11 cellular contexts compared by ENCODE assay signal in the genomic region with DNA sequence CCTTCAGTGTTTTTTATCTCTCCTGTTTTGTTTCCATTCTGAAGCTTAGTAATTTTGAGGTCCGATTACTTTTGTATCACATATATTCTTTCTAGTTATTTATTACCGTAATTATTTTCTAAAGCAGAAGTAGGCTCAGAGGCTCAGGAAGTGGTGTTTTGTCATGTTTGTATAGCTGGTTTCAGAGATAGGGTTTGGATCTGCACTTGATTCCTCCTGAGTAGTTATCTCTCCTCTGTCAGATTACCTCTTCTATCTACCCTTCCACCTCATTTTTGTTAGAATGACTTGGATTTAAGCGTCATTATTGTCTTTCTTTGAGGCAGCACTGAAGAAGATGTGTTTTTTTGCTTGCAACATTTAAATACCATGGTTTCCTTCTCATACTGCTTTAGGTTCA.
DNase-seq lines count a peak whose midpoint lies in the region; ATAC-seq and TF ChIP-seq lines count a peak whose summit lies in the region.
"Had no signal": no experiment of that assay in that cellular context is flagged by ENCODE, and none has a peak within 500 bp of the region (broad histone marks: within the 10 kb centered on the region; RNA-seq: fewer than 3 reads in every experiment).

No MANE protein-coding gene starts in this region.

- H3K36me3 ChIP-seq in HAP-1 (replicated peaks), result peaks cover 21% of the 10 kb centered on the region

- no peaks in the 10 kb centered on the region for H3K9me3 ChIP-seq in HAP-1
- H3K9me3 ChIP-seq: heart left ventricle had no signal

- DNase-seq in CD1c-positive myeloid dendritic cell (ENCODE audit: extremely low spot score) (peak; percentile 19), WTC11 (ENCODE audit: low spot score) (no peak), DMS79 treated with DMSO at 0.1 percent for 48 hours (lab: John Stamatoyannopoulos, UW) (no peak), cerebellar cortex (ENCODE audit: low spot score) (no peak), NCI-H1092 (lab: John Stamatoyannopoulos, UW) (no peak), HAP-1 (ENCODE audit: low spot score in 2 of 2) (no peak)

- POLR2A ChIA-PET in WTC11 (lab: Charles Lee), result no interaction called here

- ATAC-seq in GM19438 (IDR thresholded peaks at IDR 0.05; ENCODE audit: low read depth, unreplicated experiment) (peak; percentile 69), HG03354 (IDR thresholded peaks at IDR 0.05; ENCODE audit: poor library complexity, severe bottlenecking, unreplicated experiment) (peak; percentile 75), WTC11 (no peak)

- no peaks in the 10 kb centered on the region for H3K9me3 Mint-ChIP-seq in WTC11
- H3K9me3 Mint-ChIP-seq: central memory CD8-positive, alpha-beta T cell; neural crest cell had no signal

- CTCF ChIA-PET in WTC11 (lab: Charles Lee), result interaction anchor here (1.0 to 2.4 kb wide), 12 partner anchors 9 to 302 kb away, joined by 3 to 23 read pairs (median 5); no protein-coding TSS in a partner anchor

- H3K36me3 Mint-ChIP-seq in WTC11, result peaks cover 13% of the 10 kb centered on the region

- in situ Hi-C loops in HAP-1 (cut with MboI; ENCODE audit: low sequenced_read_pairs), result loop anchor here (10.0 to 25.0 kb wide), 2 partner anchors 159 to 302 kb away; partner anchors contain the start of gene COX7A2L

- no peak for TF ChIP-seq CTCF in WTC11 (IDR thresholded peaks at IDR 0.05)

- H3K27ac Mint-ChIP-seq in WTC11, result peak overlapping the region; percentile 92

- H3K4me1 Mint-ChIP-seq in WTC11, result peaks cover 38% of the 10 kb centered on the region

- H3K27me3 Mint-ChIP-seq in WTC11 (ENCODE audit: low read depth), result no peaks in the 10 kb centered on the region
- H3K27me3 Mint-ChIP-seq: central memory CD8-positive, alpha-beta T cell had no signal

- H3K4me1 ChIP-seq in HAP-1, result peaks cover 21% of the 10 kb centered on the region

- no peak overlapping the region for H3K4me3 ChIP-seq in HAP-1
- H3K4me3 ChIP-seq: heart left ventricle had no signal

- no peak overlapping the region for H3K4me3 Mint-ChIP-seq in WTC11
- H3K4me3 Mint-ChIP-seq: central memory CD8-positive, alpha-beta T cell; neural crest cell had no signal

- no peaks in the 10 kb centered on the region for H3K27me3 ChIP-seq in HAP-1 (ENCODE audit: low read depth)
- H3K27me3 ChIP-seq: heart left ventricle had no signal

TF ChIP-seq in WTC11, 78 proteins besides CTCF, POLR2A, EP300 and RAD21:
- TF ChIP-seq RELA (CRISPR knock-in tag; IDR thresholded peaks at IDR 0.05; ENCODE audit: borderline replicate concordance) (no peak), ZNF396 (CRISPR knock-in tag; IDR thresholded peaks at IDR 0.05; ENCODE audit: borderline replicate concordance) (no peak), ATF1 (CRISPR knock-in tag; IDR thresholded peaks at IDR 0.05) (no peak), NR3C1 (CRISPR knock-in tag; conservative IDR thresholded peaks at IDR 0.05; ENCODE audit: low read depth) (no peak), CREB1 (CRISPR knock-in tag; IDR thresholded peaks at IDR 0.05) (no peak), GTF2I (CRISPR knock-in tag; conservative IDR thresholded peaks at IDR 0.05) (no peak), MYBL2 (CRISPR knock-in tag; IDR thresholded peaks at IDR 0.05) (no peak)
- TF ChIP-seq, protein P1, sequence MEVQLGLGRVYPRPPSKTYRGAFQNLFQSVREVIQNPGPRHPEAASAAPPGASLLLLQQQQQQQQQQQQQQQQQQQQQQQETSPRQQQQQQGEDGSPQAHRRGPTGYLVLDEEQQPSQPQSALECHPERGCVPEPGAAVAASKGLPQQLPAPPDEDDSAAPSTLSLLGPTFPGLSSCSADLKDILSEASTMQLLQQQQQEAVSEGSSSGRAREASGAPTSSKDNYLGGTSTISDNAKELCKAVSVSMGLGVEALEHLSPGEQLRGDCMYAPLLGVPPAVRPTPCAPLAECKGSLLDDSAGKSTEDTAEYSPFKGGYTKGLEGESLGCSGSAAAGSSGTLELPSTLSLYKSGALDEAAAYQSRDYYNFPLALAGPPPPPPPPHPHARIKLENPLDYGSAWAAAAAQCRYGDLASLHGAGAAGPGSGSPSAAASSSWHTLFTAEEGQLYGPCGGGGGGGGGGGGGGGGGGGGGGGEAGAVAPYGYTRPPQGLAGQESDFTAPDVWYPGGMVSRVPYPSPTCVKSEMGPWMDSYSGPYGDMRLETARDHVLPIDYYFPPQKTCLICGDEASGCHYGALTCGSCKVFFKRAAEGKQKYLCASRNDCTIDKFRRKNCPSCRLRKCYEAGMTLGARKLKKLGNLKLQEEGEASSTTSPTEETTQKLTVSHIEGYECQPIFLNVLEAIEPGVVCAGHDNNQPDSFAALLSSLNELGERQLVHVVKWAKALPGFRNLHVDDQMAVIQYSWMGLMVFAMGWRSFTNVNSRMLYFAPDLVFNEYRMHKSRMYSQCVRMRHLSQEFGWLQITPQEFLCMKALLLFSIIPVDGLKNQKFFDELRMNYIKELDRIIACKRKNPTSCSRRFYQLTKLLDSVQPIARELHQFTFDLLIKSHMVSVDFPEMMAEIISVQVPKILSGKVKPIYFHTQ (CRISPR knock-in tag; IDR thresholded peaks at IDR 0.05), result no peak
